In genomic region chr5:113771483-113771882, GRCh38 we compare ENCODE assay signal across 17 cellular contexts.
DNase-seq lines count a peak whose midpoint lies in the region; ATAC-seq and TF ChIP-seq lines count a peak whose summit lies in the region.
"Had no signal": no experiment of that assay in that cellular context is flagged by ENCODE, and none has a peak within 500 bp of the region (broad histone marks: within the 10 kb centered on the region; RNA-seq: fewer than 3 reads in every experiment).

No MANE protein-coding gene starts in this region.

- ATAC-seq in GM18858 (IDR thresholded peaks at IDR 0.05; ENCODE audit: unreplicated experiment) (peak; percentile 62), GM21360 (IDR thresholded peaks at IDR 0.05; ENCODE audit: unreplicated experiment) (peak; percentile 75), HG02938 (IDR thresholded peaks at IDR 0.05; ENCODE audit: unreplicated experiment) (peak; percentile 80), HG03571 (IDR thresholded peaks at IDR 0.05; ENCODE audit: unreplicated experiment) (peak; percentile 60)
- ATAC-seq: activated CD8-positive, alpha-beta T cell treated with anti-CD3 and anti-CD28 coated beads for 36 hours; activated naive CD8-positive, alpha-beta T cell treated with anti-CD3 and anti-CD28 coated beads, Interleukin-2, amount 50 U/mL, for 24 hours; T-cell had no signal

- TF ChIP-seq CTCF in WERI-Rb-1 (IDR thresholded peaks at IDR 0.05; ENCODE audit: low read depth, low read length), result no peak

- H3K4me3 Mint-ChIP-seq in activated T-helper 2 cell treated with anti-CD3 and anti-CD28 coated beads, Interferon-gamma antibody, Interleukin-2, Interleukin-4, amounts not matched to agents 10 μg/mL and 5 μg/mL and 100 μg/mL, durations not matched to agents 14 hours and 24 hours and 36 hours (ENCODE audit: low read depth), result no peak overlapping the region
- H3K4me3 Mint-ChIP-seq: activated CD8-positive, alpha-beta T cell treated with anti-CD3 and anti-CD28 coated beads for 36 hours; activated naive CD8-positive, alpha-beta T cell treated with anti-CD3 and anti-CD28 coated beads, Interleukin-2, amount 50 U/mL, for 24 hours; activated T-helper 1 cell treated with anti-CD3 and anti-CD28 coated beads, Interleukin-12 subunit alpha, Interleukin-12 subunit beta, Interleukin-2, Interleukin-4 antibody, amounts not matched to agents 30 ng/mL and 10 ng/mL and 1 ng/mL, durations not matched to agents 14 hours and 24 hours and 36 hours; nephron progenitor cell; T-cell had no signal

- H3K4me1 Mint-ChIP-seq in activated T-helper 2 cell treated with anti-CD3 and anti-CD28 coated beads, Interferon-gamma antibody, Interleukin-2, Interleukin-4, amounts not matched to agents 10 μg/mL and 5 μg/mL and 100 μg/mL, durations not matched to agents 14 hours and 24 hours and 36 hours (ENCODE audit: low read depth), result no peaks in the 10 kb centered on the region
- H3K4me1 Mint-ChIP-seq: activated naive CD8-positive, alpha-beta T cell treated with anti-CD3 and anti-CD28 coated beads, Interleukin-2, amount 50 U/mL, for 24 hours; T-cell had no signal

- peaks cover 5% of the 10 kb centered on the region for H3K27me3 ChIP-seq in WERI-Rb-1 (ENCODE audit: insufficient read depth, low read depth, severe bottlenecking)

- H3K27ac ChIP-seq in WERI-Rb-1, result no peak overlapping the region
- H3K27ac ChIP-seq: HL-60, thoracic aorta had no signal

- H3K36me3 Mint-ChIP-seq in activated T-helper 2 cell treated with anti-CD3 and anti-CD28 coated beads, Interferon-gamma antibody, Interleukin-2, Interleukin-4, amounts not matched to agents 10 μg/mL and 5 μg/mL and 100 μg/mL, durations not matched to agents 14 hours and 24 hours and 36 hours (ENCODE audit: low read depth), result no peaks in the 10 kb centered on the region
- H3K36me3 Mint-ChIP-seq: T-cell had no signal

- intact Hi-C loops in activated T-helper 2 cell treated with anti-CD3 and anti-CD28 coated beads, Interferon-gamma antibody, Interleukin-2, Interleukin-4, amounts not matched to agents 10 μg/mL and 5 μg/mL and 100 μg/mL, durations not matched to agents 14 hours and 24 hours and 36 hours (cut with micrococcal nuclease), result no loop called here

- H3K9me3 ChIP-seq in WERI-Rb-1 (ENCODE audit: severe bottlenecking), result peaks cover 5% of the 10 kb centered on the region

- H3K9me3 Mint-ChIP-seq in activated T-helper 2 cell treated with anti-CD3 and anti-CD28 coated beads, Interferon-gamma antibody, Interleukin-2, Interleukin-4, amounts not matched to agents 10 μg/mL and 5 μg/mL and 100 μg/mL, durations not matched to agents 14 hours and 24 hours and 36 hours, result peaks cover 5% of the 10 kb centered on the region

- no peak overlapping the region for H3K4me3 ChIP-seq in WERI-Rb-1 (ENCODE audit: low read depth, low read length)
- H3K4me3 ChIP-seq: thoracic aorta had no signal

- no peak overlapping the region for H3K27ac Mint-ChIP-seq in activated T-helper 2 cell treated with anti-CD3 and anti-CD28 coated beads, Interferon-gamma antibody, Interleukin-2, Interleukin-4, amounts not matched to agents 10 μg/mL and 5 μg/mL and 100 μg/mL, durations not matched to agents 14 hours and 24 hours and 36 hours
- H3K27ac Mint-ChIP-seq: activated CD8-positive, alpha-beta T cell treated with anti-CD3 and anti-CD28 coated beads for 36 hours; activated naive CD8-positive, alpha-beta T cell treated with anti-CD3 and anti-CD28 coated beads, Interleukin-2, amount 50 U/mL, for 24 hours; activated T-helper 1 cell treated with anti-CD3 and anti-CD28 coated beads, Interleukin-12 subunit alpha, Interleukin-12 subunit beta, Interleukin-2, Interleukin-4 antibody, amounts not matched to agents 30 ng/mL and 10 ng/mL and 1 ng/mL, durations not matched to agents 14 hours and 24 hours and 36 hours; nephron progenitor cell; T-cell had no signal

- DNase-seq in DMS79 (lab: John Stamatoyannopoulos, UW) (no peak), NCI-H345 treated with DMSO at 0.1 percent for 48 hours (lab: John Stamatoyannopoulos, UW; ENCODE audit: unreplicated experiment) (no peak), WERI-Rb-1 (no peak)
- DNase-seq in activated T-helper 2 cell treated with anti-CD3 and anti-CD28 coated beads, Interferon-gamma antibody, Interleukin-2, Interleukin-4, amounts not matched to agents 10 μg/mL and 5 μg/mL and 100 μg/mL, durations not matched to agents 14 hours and 24 hours and 36 hours (ENCODE audit: low spot score), result no peak
- DNase-seq: activated CD8-positive, alpha-beta T cell treated with anti-CD3 and anti-CD28 coated beads for 36 hours; activated naive CD8-positive, alpha-beta T cell treated with anti-CD3 and anti-CD28 coated beads, Interleukin-2, amount 50 U/mL, for 24 hours; Caco-2; hypothalamus; nephron progenitor cell; T-cell had no signal

- H3K36me3 ChIP-seq in WERI-Rb-1, result no peaks in the 10 kb centered on the region
- H3K36me3 ChIP-seq: thoracic aorta had no signal

- H3K27me3 Mint-ChIP-seq in activated T-helper 2 cell treated with anti-CD3 and anti-CD28 coated beads, Interferon-gamma antibody, Interleukin-2, Interleukin-4, amounts not matched to agents 10 μg/mL and 5 μg/mL and 100 μg/mL, durations not matched to agents 14 hours and 24 hours and 36 hours (ENCODE audit: low read depth), result no peaks in the 10 kb centered on the region
- H3K27me3 Mint-ChIP-seq: activated CD8-positive, alpha-beta T cell treated with anti-CD3 and anti-CD28 coated beads for 36 hours; activated naive CD8-positive, alpha-beta T cell treated with anti-CD3 and anti-CD28 coated beads, Interleukin-2, amount 50 U/mL, for 24 hours; T-cell had no signal
